In the genomic region with DNA sequence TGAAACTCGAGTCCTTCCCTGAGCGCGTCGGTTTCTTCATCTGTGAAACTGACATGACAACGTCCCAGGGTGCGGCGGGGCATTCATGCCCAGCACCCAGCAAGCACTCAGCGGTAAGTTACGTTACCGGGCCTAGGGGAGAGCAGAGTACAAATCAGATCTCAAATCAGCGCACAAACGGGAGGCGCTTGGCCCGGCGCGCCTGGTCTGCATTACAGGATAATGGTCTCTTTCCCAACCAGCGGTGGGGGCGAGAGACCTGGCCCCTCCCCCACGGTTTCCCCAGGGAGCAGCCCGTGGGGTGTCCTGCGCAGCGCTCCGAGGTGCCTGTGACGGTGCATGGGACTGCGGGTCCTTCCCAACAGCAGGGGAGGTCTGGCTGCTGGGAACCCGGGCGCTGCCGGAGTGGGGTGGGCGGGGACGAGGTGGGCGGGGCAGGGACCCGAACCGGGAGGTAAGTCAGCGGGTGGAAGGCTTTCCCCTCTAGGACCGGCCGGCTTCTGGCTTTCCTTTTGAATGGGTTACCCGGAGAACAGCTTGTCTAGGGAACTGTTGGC, we compare ENCODE assay signal across 9 cellular contexts. TPM values are rescaled to one million over a fixed set of nuclear protein-coding genes. Genes with fewer than 3 reads are reported as not detected.
DNase-seq lines count a peak whose midpoint lies in the region; ATAC-seq and TF ChIP-seq lines count a peak whose summit lies in the region.
"Had no signal": no experiment of that assay in that cellular context is flagged by ENCODE, and none has a peak within 500 bp of the region (broad histone marks: within the 10 kb centered on the region; RNA-seq: fewer than 3 reads in every experiment).

No MANE protein-coding gene starts in this region.

- peaks cover 0 to 2% (median 0%) of the 10 kb centered on the region in 3 donors for H3K36me3 Mint-ChIP-seq in naive thymus-derived CD8-positive, alpha-beta T cell

- no TSS peak for BruUV-seq in PC-9 (replicated peaks; lab: Mats Ljungman, UMichigan)

- H3K4me1 Mint-ChIP-seq in naive thymus-derived CD8-positive, alpha-beta T cell = peaks cover 12 to 37% (median 26%) of the 10 kb centered on the region in 4 donors

- no peaks in the 10 kb centered on the region for H4K20me1 ChIP-seq in PC-9 (ENCODE audit: insufficient read depth)

- peaks cover 12% of the 10 kb centered on the region; the same call in 1 of the 2 replicates for H3F3A ChIP-seq in PC-9 (ENCODE audit: insufficient read depth, low read depth)

- POLR2A ChIA-PET in PC-9 (lab: Charles Lee; ENCODE audit: unreplicated experiment) = no interaction called here
- POLR2A ChIA-PET in naive thymus-derived CD8-positive, alpha-beta T cell (lab: Charles Lee) = no interaction called here

- H3K4me1 ChIP-seq in PC-9 (replicated peaks; ENCODE audit: insufficient read depth) = peaks cover 17% of the 10 kb centered on the region

- TF ChIP-seq CTCF in PC-9 (conservative IDR thresholded peaks at IDR 0.05) (peak; percentile 26; the same call in 1 of the 2 replicates), epithelial cell of esophagus (IDR thresholded peaks at IDR 0.05; ENCODE audit: insufficient read depth, low read depth, low read length, missing control alignments) (no peak)

- H3K4me3 ChIP-seq in PC-9 (peak overlapping the region; percentile 68), epithelial cell of esophagus (ENCODE audit: low read length) (peak overlapping the region; percentile 66)

- H3K27me3 ChIP-seq in PC-9 (ENCODE audit: insufficient read depth, low read depth) = no peaks in the 10 kb centered on the region

- H3K4me2 ChIP-seq in PC-9 = peak overlapping the region; percentile 88

- CTCF ChIA-PET in PC-9 (lab: Charles Lee) = no interaction called here

- peak overlapping the region in 1 of 10 donors; percentile 86 for H3K27ac Mint-ChIP-seq in naive thymus-derived CD8-positive, alpha-beta T cell

- in situ Hi-C loops in Caki2 (cut with HindIII; ENCODE audit: low pct_unique_long_range_greater_than_20kb, low sequenced_read_pairs) = no loop called here

- H3K79me2 ChIP-seq in PC-9 (ENCODE audit: low read depth) = peaks cover 25% of the 10 kb centered on the region

- no peak overlapping the region for H3K27ac ChIP-seq in PC-9
- H3K27ac ChIP-seq: HL-60 had no signal

- no peak for ATAC-seq in naive thymus-derived CD8-positive, alpha-beta T cell

- peaks cover 21 to 47% (median 31%) of the 10 kb centered on the region in 5 donors for H3K27me3 Mint-ChIP-seq in naive thymus-derived CD8-positive, alpha-beta T cell

- DNase-seq in Caki2 (ENCODE audit: low read depth) (peak; percentile 57), PC-9 (peak in 1 of 2 experiments; percentile 32), epithelial cell of esophagus (ENCODE audit: low read depth) (peak; percentile 56), NCI-H2081 (lab: John Stamatoyannopoulos, UW) (no peak), dedifferentiated amniotic fluid mesenchymal stem cell (ENCODE audit: extremely low spot score) (no peak), activated gamma-delta T cell treated with Interleukin-2 at 50 U/mL for 16 hours (no peak), globus pallidus (ENCODE audit: low spot score) (no peak)
- no peak for DNase-seq in naive thymus-derived CD8-positive, alpha-beta T cell

- peaks cover 0 to 4% (median 0%) of the 10 kb centered on the region in 9 donors for H3K9me3 Mint-ChIP-seq in naive thymus-derived CD8-positive, alpha-beta T cell

- H3K4me3 Mint-ChIP-seq in naive thymus-derived CD8-positive, alpha-beta T cell = peak overlapping the region; percentile 32 to 79 (median 61)

- intact Hi-C loops in PC-9 (cut with micrococcal nuclease; ENCODE audit: unreplicated experiment) = loop anchor here (2.0 to 10.0 kb wide), 3 partner anchors 24 to 370 kb away; partner anchors contain the start of genes CASP9 and DNAJC16

- no peaks in the 10 kb centered on the region for H3K36me3 ChIP-seq in PC-9 (ENCODE audit: low read depth)

- no peaks in the 10 kb centered on the region for H3K9me3 ChIP-seq in PC-9 (ENCODE audit: insufficient read depth, low read depth)

- H2AFZ ChIP-seq in PC-9 = peak overlapping the region; percentile 62

- H3K9me2 ChIP-seq in PC-9 (ENCODE audit: insufficient read depth) = no peaks in the 10 kb centered on the region

RNA-seq across cellular contexts. Expression of gene TMEM51, which starts 1.0 kb away (rescaled TPM):
- 16.6 and 21.1 TPM in 2 replicates for total RNA-seq in Caki2 (2014; rRNA removed; shearing (Covaris generic); ENCODE audit: low replicate concordance)
- 11.7 and 12.7 TPM in 2 replicates for total RNA-seq in PC-9 (2021)
- not detected for total RNA-seq in naive thymus-derived CD8-positive, alpha-beta T cell
- not detected for polyA plus RNA-seq in naive thymus-derived CD8-positive, alpha-beta T cell

Comparison
In these comparisons a context has a peak if more than half of its experiments do, and no peak if none do; other contexts are left out.
1. DNase-seq: peak in Caki2 (single experiment) and epithelial cell of esophagus (single experiment); none in naive thymus-derived CD8-positive, alpha-beta T cell (0 of 10), NCI-H2081 (0 of 2), dedifferentiated amniotic fluid mesenchymal stem cell (single experiment), activated gamma-delta T cell treated with Interleukin-2 at 50 U/mL for 16 hours (single experiment) and globus pallidus (single experiment).
2. RNA of gene TMEM51, which starts 1.0 kb away (total RNA-seq): 16.6 to 21.1 TPM in Caki2 and 11.7 to 12.7 TPM in PC-9; not detected in naive thymus-derived CD8-positive, alpha-beta T cell; every median in the first group is over 10 times any median in the second.